1 cellular context compared by ENCODE assay signal in the genomic region with DNA sequence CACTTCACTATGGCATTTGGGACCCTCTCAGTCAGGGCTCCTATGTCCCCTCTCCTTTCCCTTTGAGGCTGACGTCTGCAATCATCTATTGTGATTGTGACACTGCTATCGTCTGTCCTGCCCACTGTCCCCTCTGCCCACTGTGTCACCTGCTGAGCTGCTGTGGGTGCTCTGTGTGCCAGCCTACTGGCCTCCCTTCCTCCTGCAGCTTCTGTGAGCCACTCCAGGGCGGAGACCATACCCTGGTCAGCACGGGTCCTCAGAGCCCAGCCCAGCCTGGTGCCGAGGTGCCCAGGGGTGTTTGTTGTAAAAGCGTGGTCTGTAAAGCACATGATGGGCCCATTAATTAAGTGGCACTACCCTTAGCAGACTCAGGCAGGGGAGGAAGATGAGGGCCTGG.
TF ChIP-seq lines count a peak whose summit lies in the region.

No MANE protein-coding gene starts in this region.

TF ChIP-seq in GM23338, 12 proteins besides CTCF, POLR2A, EP300 and RAD21 (continued from another document):
- no peak for TF ChIP-seq REST (IDR thresholded peaks at IDR 0.05; ENCODE audit: unreplicated experiment)
- TF ChIP-seq ETS1 (IDR thresholded peaks at IDR 0.05) = no peak
- TF ChIP-seq ZNF114 (CRISPR knock-in tag; IDR thresholded peaks at IDR 0.05) = no peak
- TF ChIP-seq ZNF331 (CRISPR knock-in tag; IDR thresholded peaks at IDR 0.05; ENCODE audit: low read depth) = no peak
- no peak for TF ChIP-seq NANOG (IDR thresholded peaks at IDR 0.05; ENCODE audit: borderline replicate concordance)
- TF ChIP-seq POLR2AphosphoS5 (IDR thresholded peaks at IDR 0.05; ENCODE audit: low read depth) = no peak
- TF ChIP-seq EZH2phosphoT487 (IDR thresholded peaks at IDR 0.05; ENCODE audit: unreplicated experiment) = no peak
- no peak for TF ChIP-seq JUNB (IDR thresholded peaks at IDR 0.05; ENCODE audit: unreplicated experiment)
